ENCODE assay signal across 20 cellular contexts in the genomic region with DNA sequence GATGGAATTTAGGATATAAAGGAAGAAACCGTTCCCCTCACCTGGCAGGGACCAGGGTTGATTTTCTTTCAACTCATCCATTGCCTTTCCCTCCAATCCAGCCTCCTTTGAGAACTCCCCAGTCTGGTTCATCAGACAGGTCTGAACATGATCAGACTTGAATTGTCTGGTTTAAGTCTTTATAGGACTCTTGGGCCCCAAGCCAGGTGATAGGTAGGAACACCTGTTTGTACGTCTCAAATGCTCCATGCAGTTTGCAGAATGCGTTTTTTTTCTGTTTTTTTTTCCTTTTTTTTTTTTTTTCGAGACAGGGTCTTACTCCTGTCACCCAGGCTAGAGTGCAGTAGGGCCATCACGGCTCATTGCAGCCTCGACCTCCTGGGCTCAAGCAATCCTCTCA. TPM values are rescaled to one million over a fixed set of nuclear protein-coding genes. Genes with fewer than 3 reads are reported as not detected.
DNase-seq lines count a peak whose midpoint lies in the region; ATAC-seq and TF ChIP-seq lines count a peak whose summit lies in the region.
"Had no signal": no experiment of that assay in that cellular context is flagged by ENCODE, and none has a peak within 500 bp of the region (broad histone marks: within the 10 kb centered on the region; RNA-seq: fewer than 3 reads in every experiment).

No MANE protein-coding gene starts in this region.

- H3K4me1 Mint-ChIP-seq in MCF 10A (ENCODE audit: insufficient read depth, unreplicated experiment): peaks cover 11% of the 10 kb centered on the region
- H3K4me1 Mint-ChIP-seq in type B pancreatic cell (ENCODE audit: unreplicated experiment): peaks cover 13% of the 10 kb centered on the region

- intact Hi-C loops in MCF 10A (cut with micrococcal nuclease) (no loop called here), left ventricle myocardium inferior (cut with micrococcal nuclease) (no loop called here)

- peak overlapping the region; percentile 35 for H3K27ac Mint-ChIP-seq in MCF 10A (ENCODE audit: low read depth, unreplicated experiment)
- peak overlapping the region; percentile 64 for H3K27ac Mint-ChIP-seq in type B pancreatic cell

- H3K9me3 ChIP-seq in left ventricle myocardium inferior (replicated peaks): no peaks in the 10 kb centered on the region
- H3K9me3 ChIP-seq: BLaER1 treated with 17β-estradiol and CSF1 and Interleukin-3, amounts not matched to agents 10 nM and 100 nM; mucosa of descending colon; neutrophil; upper lobe of left lung had no signal

- no peaks in the 10 kb centered on the region for H3K27me3 Mint-ChIP-seq in MCF 10A (ENCODE audit: insufficient read depth, unreplicated experiment)
- H3K27me3 Mint-ChIP-seq in type B pancreatic cell: no peaks in the 10 kb centered on the region

- POLR2A ChIA-PET in MCF 10A (lab: Yijun Ruan, JAX): interaction anchor here (8.7 kb wide), 1 partner anchor 144 kb away, joined by 193 read pairs; no protein-coding TSS in a partner anchor

- peak; percentile 82 for DNase-seq in DMS153 (lab: John Stamatoyannopoulos, UW)
- no peak for DNase-seq in DMS153 treated with DMSO at 0.1 percent for 48 hours (lab: John Stamatoyannopoulos, UW; ENCODE audit: unreplicated experiment)
- DNase-seq in NCI-H2171 treated with DMSO at 0.1 percent for 48 hours (lab: John Stamatoyannopoulos, UW): peak; percentile 99
- peak; percentile 95 for DNase-seq in MCF 10A (ENCODE audit: unreplicated experiment)
- DNase-seq in type B pancreatic cell (ENCODE audit: extremely low spot score, unreplicated experiment): no peak
- no peak for DNase-seq in left ventricle myocardium inferior
- DNase-seq in 8988T: no peak
- DNase-seq: activated naive CD4-positive, alpha-beta T cell treated with anti-CD3 and anti-CD28 coated beads, Interleukin-2, amount 50 U/mL, for 16 hours; activated T-cell treated with anti-CD3 and anti-CD28 coated beads, Interleukin-2, amount 50 U/mL, for 1 hour; foreskin melanocyte; IMR-90; NCI-H82; right cardiac atrium; stimulated activated CD4-positive, alpha-beta T cell treated with anti-CD3 and anti-CD28 coated beads, Interleukin-15, amount 100 ng/mL, for 24 hours; stimulated activated naive CD4-positive, alpha-beta T cell; upper lobe of left lung had no signal

- no peak for TF ChIP-seq CTCF in MCF 10A (IDR thresholded peaks at IDR 0.05; ENCODE audit: unreplicated experiment)
- no peak for TF ChIP-seq CTCF in type B pancreatic cell (conservative IDR thresholded peaks at IDR 0.05)
- no peak for TF ChIP-seq CTCF in left ventricle myocardium inferior (IDR thresholded peaks at IDR 0.05; ENCODE audit: borderline replicate concordance)

- BruUV-seq in MCF 10A (replicated peaks; lab: Mats Ljungman, UMichigan): no TSS peak

- CTCF ChIA-PET in MCF 10A (lab: Yijun Ruan, JAX): interaction anchor here (2.4 to 7.0 kb wide), 3 partner anchors 11 to 144 kb away, joined by 11 to 79 read pairs (median 47); a partner anchor contains a TSS

- no peak overlapping the region for H3K4me3 ChIP-seq in left ventricle myocardium inferior
- H3K4me3 ChIP-seq: BLaER1 treated with 17β-estradiol and CSF1 and Interleukin-3, amounts not matched to agents 10 nM and 100 nM; mucosa of descending colon; upper lobe of left lung had no signal

- no peaks in the 10 kb centered on the region for H3K36me3 ChIP-seq in left ventricle myocardium inferior
- H3K36me3 ChIP-seq: BLaER1 treated with 17β-estradiol and CSF1 and Interleukin-3, amounts not matched to agents 10 nM and 100 nM; neutrophil; upper lobe of left lung had no signal

- no peaks in the 10 kb centered on the region for H3K27me3 ChIP-seq in left ventricle myocardium inferior (ENCODE audit: low read depth)
- H3K27me3 ChIP-seq: BLaER1 treated with 17β-estradiol and CSF1 and Interleukin-3, amounts not matched to agents 10 nM and 100 nM; neutrophil; upper lobe of left lung had no signal

- H3K9me3 Mint-ChIP-seq in MCF 10A (ENCODE audit: unreplicated experiment) (no peaks in the 10 kb centered on the region), type B pancreatic cell (no peaks in the 10 kb centered on the region)

- H3K4me3 Mint-ChIP-seq in MCF 10A (ENCODE audit: unreplicated experiment) (no peak overlapping the region), type B pancreatic cell (peak overlapping the region; percentile 39)

- H3K4me1 ChIP-seq in left ventricle myocardium inferior: peaks cover 28% of the 10 kb centered on the region

- no peak for ATAC-seq in GM21381 (IDR thresholded peaks at IDR 0.05; ENCODE audit: unreplicated experiment)
- ATAC-seq: mucosa of descending colon, right cardiac atrium had no signal

- peaks cover 6% of the 10 kb centered on the region for H3K36me3 Mint-ChIP-seq in MCF 10A (ENCODE audit: insufficient read depth, unreplicated experiment)
- H3K36me3 Mint-ChIP-seq in type B pancreatic cell: no peaks in the 10 kb centered on the region

- no peak overlapping the region for H3K27ac ChIP-seq in left ventricle myocardium inferior (replicated peaks)
- H3K27ac ChIP-seq: BLaER1 treated with 17β-estradiol and CSF1 and Interleukin-3, amounts not matched to agents 10 nM and 100 nM; neutrophil; upper lobe of left lung had no signal

RNA-seq across cellular contexts. Expression of a gene that starts 4.1 kb away (rescaled TPM):
- total RNA-seq in MCF 10A (2022) (41.0 and 44.0 TPM in 2 replicates), type B pancreatic cell (ENCODE audit: low replicate concordance) (48.7 and 57.1 TPM in 2 replicates), left ventricle myocardium inferior (15.3 TPM)

RNA-seq across cellular contexts. Expression of a gene that starts 13.3 kb away (rescaled TPM):
- not detected in 2 replicates for total RNA-seq in MCF 10A (2022)
- total RNA-seq in type B pancreatic cell (ENCODE audit: low replicate concordance): 1.3 TPM in 1 of 2 replicates, not detected in the other
- total RNA-seq in left ventricle myocardium inferior: 0.11 TPM

RNA-seq across cellular contexts. Expression of a gene that starts 39.5 kb away (rescaled TPM):
- total RNA-seq in MCF 10A (2022) (45.2 and 55.8 TPM in 2 replicates), type B pancreatic cell (ENCODE audit: low replicate concordance) (41.3 and 62.4 TPM in 2 replicates), left ventricle myocardium inferior (145 TPM)

Comparison
In these comparisons a context has a peak if more than half of its experiments do, and no peak if none do; other contexts are left out.
1. DNase-seq: peak in DMS153 (single experiment), NCI-H2171 treated with DMSO at 0.1 percent for 48 hours (single experiment) and MCF 10A (single experiment); none in DMS153 treated with DMSO at 0.1 percent for 48 hours (single experiment), type B pancreatic cell (single experiment), left ventricle myocardium inferior (single experiment) and 8988T (single experiment).